In the genomic region with DNA sequence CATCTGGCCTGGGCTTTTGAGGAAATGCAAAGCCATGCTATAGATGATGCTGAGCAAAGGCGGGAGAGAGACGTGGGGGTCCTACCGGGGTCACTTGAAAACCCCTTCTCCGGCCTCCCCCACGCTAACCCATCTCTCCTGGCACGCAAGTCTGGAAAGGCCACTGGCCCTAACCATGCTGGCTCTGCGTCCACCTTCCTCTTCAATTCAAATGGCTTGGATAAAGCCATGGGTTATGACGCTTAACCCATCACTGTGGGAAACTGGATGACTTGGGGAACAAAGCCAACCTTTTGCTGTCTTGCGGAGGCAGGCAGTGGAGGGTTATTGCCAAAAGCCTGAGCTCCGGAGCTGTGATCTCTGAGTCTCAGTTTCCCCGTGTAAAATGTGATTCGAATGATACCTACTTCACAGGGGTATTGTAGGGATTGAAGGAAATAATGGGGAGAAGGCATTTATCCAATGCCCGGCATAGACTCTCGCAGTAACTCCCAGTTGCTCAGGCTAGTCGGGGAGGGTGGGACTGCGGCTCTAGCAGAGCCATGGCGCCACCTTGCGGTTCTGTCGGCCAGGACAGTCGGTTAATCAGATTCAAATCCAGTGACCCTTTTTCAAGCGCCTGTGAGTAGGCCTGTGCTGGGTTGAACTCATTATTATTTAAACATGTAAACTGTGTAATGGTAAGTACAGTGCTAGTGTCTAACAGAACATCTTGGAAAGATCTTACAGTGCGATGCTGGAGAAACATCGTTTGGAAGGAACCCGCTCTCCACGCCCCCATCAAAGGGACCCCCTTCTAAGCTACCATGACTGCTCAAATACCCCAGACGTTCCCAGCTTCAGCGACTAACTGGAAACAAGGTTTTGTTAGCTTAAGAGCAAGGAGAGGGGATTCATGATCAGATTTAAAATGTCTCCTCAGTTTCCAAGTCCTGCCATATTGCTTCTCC, we compare ENCODE assay signal across 8 cellular contexts. TPM values are rescaled to one million over a fixed set of nuclear protein-coding genes. Genes with fewer than 3 reads are reported as not detected.
DNase-seq lines count a peak whose midpoint lies in the region; ATAC-seq and TF ChIP-seq lines count a peak whose summit lies in the region.

No MANE protein-coding gene starts in this region.

- no peaks in the 10 kb centered on the region for H3K36me3 Mint-ChIP-seq in glutamatergic neuron (ENCODE audit: unreplicated experiment)

- H3K36me3 ChIP-seq in HEK293 (ENCODE audit: control insufficient read depth in 2 of 2, insufficient read depth in 1 of 2, low read length in 2 of 2), result no peaks in the 10 kb centered on the region
- H3K36me3 ChIP-seq in upper lobe of right lung, result no peaks in the 10 kb centered on the region

- no peaks in the 10 kb centered on the region for H3K27me3 Mint-ChIP-seq in glutamatergic neuron (ENCODE audit: unreplicated experiment)

- DNase-seq in GDM1 (lab: John Stamatoyannopoulos, UW), result peak; percentile 63
- DNase-seq in NCI-H1048 (lab: John Stamatoyannopoulos, UW), result peak; percentile 92
- DNase-seq in activated naive CD4-positive, alpha-beta T cell treated with Interleukin-2 at 50 U/mL for 16 hours, result peak; percentile 84
- DNase-seq in glutamatergic neuron, result peak; percentile 95
- peak; percentile 97 for DNase-seq in posterior vena cava (ENCODE audit: low spot score)
- DNase-seq in upper lobe of right lung, result peak; percentile 92

- H3K4me1 ChIP-seq in HEK293 (ENCODE audit: control insufficient read depth, insufficient read depth, low read length), result 0 out of 2 replicates have a peak, but pooled peaks cover 4% of the 10 kb centered on the region
- no peaks in the 10 kb centered on the region for H3K4me1 ChIP-seq in upper lobe of right lung

- no peaks in the 10 kb centered on the region for H3K9me3 Mint-ChIP-seq in glutamatergic neuron (ENCODE audit: unreplicated experiment)

- H3K9me3 ChIP-seq in HEK293 (ENCODE audit: control insufficient read depth, insufficient read depth, low read depth, low read length) (no peaks in the 10 kb centered on the region), upper lobe of right lung (no peaks in the 10 kb centered on the region)

- CTCF ChIA-PET in HEK293 (lab: Yijun Ruan, JAX), result interaction anchor here (0.5 to 7.6 kb wide), 35 partner anchors 8 to 801 kb away, joined by 3 to 73 read pairs (median 4); a partner anchor contains a TSS

- no peak overlapping the region for H3K27ac Mint-ChIP-seq in glutamatergic neuron (ENCODE audit: unreplicated experiment)

- H3K27me3 ChIP-seq in upper lobe of right lung, result no peaks in the 10 kb centered on the region

- H3K4me3 Mint-ChIP-seq in glutamatergic neuron (ENCODE audit: unreplicated experiment), result no peak overlapping the region

- H3K27ac ChIP-seq in HEK293 (ENCODE audit: extremely low read depth, low read depth, low read length) (no peak overlapping the region), upper lobe of right lung (no peak overlapping the region)

- H3K4me3 ChIP-seq in HEK293 (ENCODE audit: low read depth, low read length), result no peak overlapping the region
- H3K4me3 ChIP-seq in upper lobe of right lung, result no peak overlapping the region

- H3K4me1 Mint-ChIP-seq in glutamatergic neuron (ENCODE audit: low read depth, unreplicated experiment), result no peaks in the 10 kb centered on the region

- intact Hi-C loops in posterior vena cava (cut with DNase I) (loop anchor here (5.0 to 10.0 kb wide), 2 partner anchors 80 to 138 kb away; a partner anchor contains a TSS), upper lobe of right lung (cut with DNase I) (no loop called here)

- ATAC-seq in SK-N-SH treated with all-trans-retinoic acid at 6 μM for 48 hours (peak; percentile 99), upper lobe of right lung (peak; percentile 95)

- TF ChIP-seq CTCF in HEK293 (tag by site-specific recombination; IDR thresholded peaks at IDR 0.05) (peak; percentile 80), glutamatergic neuron (IDR thresholded peaks at IDR 0.05; ENCODE audit: partially characterized antibody, unreplicated experiment) (peak; percentile 81), upper lobe of right lung (IDR thresholded peaks at IDR 0.05) (peak; percentile 93)

- POLR2A ChIA-PET in HEK293 (lab: Yijun Ruan, JAX), result interaction anchor here (2.5 kb wide), 1 partner anchor 76 kb away, joined by 15 read pairs; a partner anchor contains a TSS

TF ChIP-seq in HEK293, 187 proteins besides CTCF, POLR2A, EP300 and RAD21 (continues in another document):
- TF ChIP-seq ZNF660 (tag by site-specific recombination; IDR thresholded peaks at IDR 0.05) (peak; percentile 75; the same call in 1 of the 2 replicates), ZBTB20 (tag by site-specific recombination; IDR thresholded peaks at IDR 0.05) (peak; percentile 17; the same call in 1 of the 2 replicates), ZBTB8A (tag by site-specific recombination; IDR thresholded peaks at IDR 0.05) (peak; percentile 35; the same call in 1 of the 2 replicates), KLF1 (tag by site-specific recombination; IDR thresholded peaks at IDR 0.05) (0 out of 2 replicates have a peak, but pooled peaks have one; percentile 35), ZNF223 (tag by site-specific recombination; IDR thresholded peaks at IDR 0.05) (no peak), ZSCAN30 (tag by site-specific recombination; IDR thresholded peaks at IDR 0.05) (peak; percentile 54; the same call in 1 of the 2 replicates), ZNF670 (tag by site-specific recombination; IDR thresholded peaks at IDR 0.05; ENCODE audit: low read depth) (no peak), ZNF654 (tag by site-specific recombination; IDR thresholded peaks at IDR 0.05; ENCODE audit: low read depth) (peak; percentile 91)
- TF ChIP-seq, protein P1, sequence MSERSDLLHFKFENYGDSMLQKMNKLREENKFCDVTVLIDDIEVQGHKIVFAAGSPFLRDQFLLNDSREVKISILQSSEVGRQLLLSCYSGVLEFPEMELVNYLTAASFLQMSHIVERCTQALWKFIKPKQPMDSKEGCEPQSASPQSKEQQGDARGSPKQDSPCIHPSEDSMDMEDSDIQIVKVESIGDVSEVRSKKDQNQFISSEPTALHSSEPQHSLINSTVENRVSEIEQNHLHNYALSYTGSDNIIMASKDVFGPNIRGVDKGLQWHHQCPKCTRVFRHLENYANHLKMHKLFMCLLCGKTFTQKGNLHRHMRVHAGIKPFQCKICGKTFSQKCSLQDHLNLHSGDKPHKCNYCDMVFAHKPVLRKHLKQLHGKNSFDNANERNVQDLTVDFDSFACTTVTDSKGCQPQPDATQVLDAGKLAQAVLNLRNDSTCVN (tag by site-specific recombination; optimal IDR thresholded peaks at IDR 0.05), result peak; percentile 8
- TF ChIP-seq, protein P2, sequence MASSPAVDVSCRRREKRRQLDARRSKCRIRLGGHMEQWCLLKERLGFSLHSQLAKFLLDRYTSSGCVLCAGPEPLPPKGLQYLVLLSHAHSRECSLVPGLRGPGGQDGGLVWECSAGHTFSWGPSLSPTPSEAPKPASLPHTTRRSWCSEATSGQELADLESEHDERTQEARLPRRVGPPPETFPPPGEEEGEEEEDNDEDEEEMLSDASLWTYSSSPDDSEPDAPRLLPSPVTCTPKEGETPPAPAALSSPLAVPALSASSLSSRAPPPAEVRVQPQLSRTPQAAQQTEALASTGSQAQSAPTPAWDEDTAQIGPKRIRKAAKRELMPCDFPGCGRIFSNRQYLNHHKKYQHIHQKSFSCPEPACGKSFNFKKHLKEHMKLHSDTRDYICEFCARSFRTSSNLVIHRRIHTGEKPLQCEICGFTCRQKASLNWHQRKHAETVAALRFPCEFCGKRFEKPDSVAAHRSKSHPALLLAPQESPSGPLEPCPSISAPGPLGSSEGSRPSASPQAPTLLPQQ (tag by site-specific recombination; IDR thresholded peaks at IDR 0.05), result no peak

TF ChIP-seq in SK-N-SH treated with all-trans-retinoic acid at 6 μM for 48 hours, 23 proteins besides CTCF, POLR2A, EP300 and RAD21:
- TF ChIP-seq ZFP3 (CRISPR knock-in tag; IDR thresholded peaks at IDR 0.05) (no peak), ZNF8 (CRISPR knock-in tag; IDR thresholded peaks at IDR 0.05) (no peak), PPARA (CRISPR knock-in tag; IDR thresholded peaks at IDR 0.05; ENCODE audit: borderline replicate concordance) (no peak), GLIS3 (CRISPR knock-in tag; IDR thresholded peaks at IDR 0.05) (no peak), BACH2 (CRISPR knock-in tag; IDR thresholded peaks at IDR 0.05; ENCODE audit: borderline replicate concordance) (no peak), ZFP30 (CRISPR knock-in tag; IDR thresholded peaks at IDR 0.05) (no peak), TCF4 (CRISPR knock-in tag; IDR thresholded peaks at IDR 0.05; ENCODE audit: borderline replicate concordance) (no peak), RARB (CRISPR knock-in tag; IDR thresholded peaks at IDR 0.05) (no peak)

RNA-seq across cellular contexts. Expression of a gene that starts 20.3 kb away (rescaled TPM):
- total RNA-seq in glutamatergic neuron (ENCODE audit: unreplicated experiment) (3.4 TPM), posterior vena cava (not detected), upper lobe of right lung (0.35 TPM)
